ENCODE assay signal across 15 cellular contexts in the genomic region with DNA sequence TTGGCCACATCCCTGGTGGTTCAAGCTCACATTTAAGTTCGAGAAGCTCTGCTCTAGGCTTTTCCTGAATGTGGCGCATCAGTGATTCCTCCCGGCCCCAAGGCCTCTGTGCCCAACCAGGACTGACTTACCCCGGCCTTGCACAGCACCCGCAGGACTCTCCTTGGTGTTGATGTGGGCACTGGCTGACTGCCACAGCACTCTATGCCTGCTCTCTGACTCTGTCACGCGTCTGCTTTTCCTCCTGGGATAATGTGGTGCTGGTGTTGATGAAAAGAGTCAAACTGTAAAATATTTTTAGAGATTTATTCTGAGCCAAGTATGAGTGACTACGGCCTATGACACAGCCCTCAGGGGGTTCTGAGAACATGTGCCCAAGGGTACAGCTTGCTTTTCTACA. TPM values are rescaled to one million over a fixed set of nuclear protein-coding genes. Genes with fewer than 3 reads are reported as not detected.
DNase-seq lines count a peak whose midpoint lies in the region; ATAC-seq, FAIRE-seq and TF ChIP-seq lines count a peak whose summit lies in the region.
"Had no signal": no experiment of that assay in that cellular context is flagged by ENCODE, and none has a peak within 500 bp of the region (broad histone marks: within the 10 kb centered on the region; RNA-seq: fewer than 3 reads in every experiment).

No MANE protein-coding gene starts in this region.

- peak overlapping the region; percentile 33 for H3K9ac ChIP-seq in keratinocyte (ENCODE audit: control insufficient read depth, extremely low read depth, insufficient read depth, low read length)
- H3K9ac ChIP-seq in smooth muscle cell (ENCODE audit: low read depth), result no peak overlapping the region

- H3K79me2 ChIP-seq in keratinocyte (ENCODE audit: control insufficient read depth, insufficient read depth, low read length), result no peaks in the 10 kb centered on the region
- H3K79me2 ChIP-seq in smooth muscle cell (ENCODE audit: low read depth), result no peaks in the 10 kb centered on the region

- H3K4me1 ChIP-seq in keratinocyte (ENCODE audit: control insufficient read depth, extremely low read depth, insufficient read depth, low read length) (peaks cover 38% of the 10 kb centered on the region), smooth muscle cell (ENCODE audit: low read depth) (peaks cover 5% of the 10 kb centered on the region)

- no peaks in the 10 kb centered on the region for H3K9me1 ChIP-seq in keratinocyte (ENCODE audit: control insufficient read depth, extremely low read depth, insufficient read depth, low read length)

- FAIRE-seq in keratinocyte (lab: Jason Lieb, UNC), result peak; percentile 78
- FAIRE-seq: H54 had no signal

- dilution Hi-C loops in keratinocyte (cut with MboI; ENCODE audit: extremely low pct_ligation_motif_present, low sequenced_read_pairs), result no loop called here

- H3K36me3 ChIP-seq in keratinocyte (ENCODE audit: control insufficient read depth in 2 of 2, extremely low read depth in 1 of 2, insufficient read depth in 2 of 2, low read length in 2 of 2) (no peaks in the 10 kb centered on the region), smooth muscle cell (ENCODE audit: low read depth) (no peaks in the 10 kb centered on the region)

- H3K4me3 ChIP-seq in keratinocyte (ENCODE audit: control insufficient read depth in 2 of 3, extremely low read depth in 1 of 3, insufficient read depth in 2 of 3, low read depth in 1 of 3, low read length in 3 of 3) (peak overlapping the region in 2 of 3 experiments; percentile 14 to 38), smooth muscle cell (no peak overlapping the region)

- no peak for ATAC-seq in HG03521 (IDR thresholded peaks at IDR 0.05; ENCODE audit: unreplicated experiment)
- ATAC-seq in HG03457 (IDR thresholded peaks at IDR 0.05; ENCODE audit: unreplicated experiment), result no peak
- ATAC-seq: activated CD8-positive, alpha-beta T cell treated with anti-CD3 and anti-CD28 coated beads for 36 hours had no signal

- DNase-seq in EH (ENCODE audit: low read depth) (peak; percentile 30), amniotic epithelial cell (ENCODE audit: low read depth) (peak; percentile 69), keratinocyte (ENCODE audit: low read depth, low spot score) (no peak), smooth muscle cell (lab: John Stamatoyannopoulos, UW; ENCODE audit: unreplicated experiment) (no peak), COLO829 (ENCODE audit: low spot score) (no peak), NAMALWA (ENCODE audit: low spot score) (no peak)
- DNase-seq: activated CD8-positive, alpha-beta T cell treated with anti-CD3 and anti-CD28 coated beads for 36 hours; CD8-positive, alpha-beta memory T cell; dermis blood vessel endothelial cell; mesenchymal stem cell; NCI-H2029 had no signal

- H2AFZ ChIP-seq in keratinocyte (ENCODE audit: control insufficient read depth, low read length) (peak overlapping the region; percentile 68), smooth muscle cell (ENCODE audit: low read depth) (no peak overlapping the region)

- TF ChIP-seq CTCF in keratinocyte (optimal IDR thresholded peaks at IDR 0.05 in 1 of 3, IDR thresholded peaks at IDR 0.05 in 1 of 3, conservative IDR thresholded peaks at IDR 0.05 in 1 of 3; ENCODE audit: extremely low read depth in 1 of 3, insufficient read depth in 2 of 3, low read length in 3 of 3), result no peak
- no peak for TF ChIP-seq CTCF in smooth muscle cell (IDR thresholded peaks at IDR 0.05; ENCODE audit: borderline replicate concordance, insufficient read depth, poor library complexity, severe bottlenecking)

- H4K20me1 ChIP-seq in keratinocyte (ENCODE audit: control insufficient read depth, extremely low read depth, insufficient read depth, low read length) (no peaks in the 10 kb centered on the region), smooth muscle cell (ENCODE audit: low read depth) (no peaks in the 10 kb centered on the region)

- H3K9me3 ChIP-seq in keratinocyte (ENCODE audit: control insufficient read depth, low read depth, low read length) (no peaks in the 10 kb centered on the region), smooth muscle cell (replicated peaks; ENCODE audit: low read depth) (no peaks in the 10 kb centered on the region)

- peaks cover 10% of the 10 kb centered on the region for H3F3A ChIP-seq in smooth muscle cell (ENCODE audit: low read depth)

- 39% methylated on average over 8 of the region's 8 CpGs for WGBS in smooth muscle cell (ENCODE audit: low lambda C conversion rate)

- H3K27ac ChIP-seq in keratinocyte (ENCODE audit: control insufficient read depth, insufficient read depth, low read length) (peak overlapping the region; percentile 43), smooth muscle cell (ENCODE audit: low read depth) (peak overlapping the region; percentile 8)

- H3K27me3 ChIP-seq in keratinocyte (ENCODE audit: control insufficient read depth, extremely low read depth, insufficient read depth, low read length) (no peaks in the 10 kb centered on the region), smooth muscle cell (ENCODE audit: low read depth) (no peaks in the 10 kb centered on the region)

- peak overlapping the region; percentile 77 for H3K4me2 ChIP-seq in keratinocyte (ENCODE audit: control insufficient read depth, extremely low read depth, insufficient read depth, low read depth, low read length)
- peak overlapping the region; percentile 55 for H3K4me2 ChIP-seq in smooth muscle cell

RNA-seq across cellular contexts. Expression of a gene that starts 15.4 kb away (rescaled TPM):
- 0.16 to 1.1 TPM (median 0.77 TPM) in 3 replicates for polyA plus RNA-seq in keratinocyte
- polyA plus RNA-seq in keratinocyte (2011; ENCODE audit: low read depth), result not detected
- polyA plus RNA-seq in keratinocyte (2011; cell fraction: cytosol; rRNA removed), result 0.06 and 0.22 TPM in 2 replicates
- 1.2 and 1.9 TPM in 2 replicates for polyA plus RNA-seq in keratinocyte (2011; cell fraction: nucleus; rRNA removed)
- 0.18 and 0.36 TPM in 2 replicates for polyA plus RNA-seq in keratinocyte (2012; ENCODE audit: low replicate concordance)
- polyA minus RNA-seq in keratinocyte, result 0.66 to 1.8 TPM in 2 of 3 replicates, not detected in the other
- 2.1 TPM for polyA minus RNA-seq in keratinocyte (2011; cell fraction: cytosol; rRNA and poly(A)+ RNA removed)
- polyA minus RNA-seq in keratinocyte (2011; cell fraction: nucleus; rRNA and poly(A)+ RNA removed), result 0.84 and 1.8 TPM in 2 replicates
- 0.04 and 0.09 TPM in 2 replicates for total RNA-seq in smooth muscle cell
- polyA plus RNA-seq in smooth muscle cell, result not detected in 2 replicates
- total RNA-seq: activated CD8-positive, alpha-beta T cell treated with anti-CD3 and anti-CD28 coated beads for 36 hours; CD8-positive, alpha-beta memory T cell had no signal
- polyA plus RNA-seq: CD8-positive, alpha-beta memory T cell had no signal

RNA-seq across cellular contexts. Expression of a gene that starts 44.0 kb away (rescaled TPM):
- 4.4 to 6.5 TPM (median 6.1 TPM) in 3 replicates for polyA plus RNA-seq in keratinocyte
- polyA plus RNA-seq in keratinocyte (2011; ENCODE audit: low read depth), result 6.1 TPM
- 3.5 and 3.6 TPM in 2 replicates for polyA plus RNA-seq in keratinocyte (2011; cell fraction: cytosol; rRNA removed)
- polyA plus RNA-seq in keratinocyte (2011; cell fraction: nucleus; rRNA removed), result 8.9 and 9.9 TPM in 2 replicates
- polyA plus RNA-seq in keratinocyte (2012; ENCODE audit: low replicate concordance), result 11.2 and 16.4 TPM in 2 replicates
- polyA minus RNA-seq in keratinocyte, result 6.5 to 11.5 TPM (median 11.1 TPM) in 3 replicates
- 32.4 TPM for polyA minus RNA-seq in keratinocyte (2011; cell fraction: cytosol; rRNA and poly(A)+ RNA removed)
- polyA minus RNA-seq in keratinocyte (2011; cell fraction: nucleus; rRNA and poly(A)+ RNA removed), result 12.2 and 52.3 TPM in 2 replicates
- total RNA-seq in smooth muscle cell, result 2.8 and 4.4 TPM in 2 replicates
- polyA plus RNA-seq in smooth muscle cell, result 1.6 and 2.7 TPM in 2 replicates

RNA-seq across cellular contexts. Expression of a gene that starts 58.7 kb away (rescaled TPM):
- not detected in 3 replicates for polyA plus RNA-seq in keratinocyte
- polyA plus RNA-seq in keratinocyte (2011; ENCODE audit: low read depth), result not detected
- not detected in 2 replicates for polyA plus RNA-seq in keratinocyte (2011; cell fraction: cytosol; rRNA removed)
- not detected in 2 replicates for polyA plus RNA-seq in keratinocyte (2011; cell fraction: nucleus; rRNA removed)
- not detected in 2 replicates for polyA plus RNA-seq in keratinocyte (2012; ENCODE audit: low replicate concordance)
- polyA minus RNA-seq in keratinocyte, result not detected in 3 replicates
- not detected for polyA minus RNA-seq in keratinocyte (2011; cell fraction: cytosol; rRNA and poly(A)+ RNA removed)
- polyA minus RNA-seq in keratinocyte (2011; cell fraction: nucleus; rRNA and poly(A)+ RNA removed), result not detected in 2 replicates
- not detected in 2 replicates for total RNA-seq in smooth muscle cell
- not detected in 2 replicates for polyA plus RNA-seq in smooth muscle cell
- total RNA-seq: CD8-positive, alpha-beta memory T cell; skeletal muscle tissue had no signal
- polyA plus RNA-seq: CD8-positive, alpha-beta memory T cell had no signal

Comparison
In these comparisons a context has a peak if more than half of its experiments do, and no peak if none do; other contexts are left out.
1. DNase-seq: peak in EH (single experiment) and amniotic epithelial cell (single experiment); none in keratinocyte (single experiment), smooth muscle cell (single experiment), COLO829 (single experiment) and NAMALWA (single experiment).